ENCODE assay signal across 9 cellular contexts in the genomic region with DNA sequence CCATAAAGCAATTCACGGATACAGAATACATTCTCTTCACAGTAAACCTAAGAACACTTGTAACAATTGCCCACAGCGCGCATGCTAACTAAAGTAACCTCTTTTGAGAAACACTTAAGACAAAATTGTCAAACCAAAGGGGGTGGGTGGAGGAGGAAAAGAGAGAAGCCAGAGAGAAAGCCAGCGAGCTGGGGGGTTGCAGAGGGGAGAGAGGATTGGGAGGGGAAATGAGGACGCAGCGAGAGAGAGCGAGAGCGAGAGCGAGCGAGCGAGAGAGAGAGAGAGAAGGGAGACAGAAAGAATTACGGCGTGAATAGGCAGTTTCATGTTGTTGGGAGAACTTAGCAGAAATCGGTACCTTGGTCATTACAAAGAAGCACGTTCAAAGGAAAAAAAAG. TPM values are rescaled to one million over a fixed set of nuclear protein-coding genes. Genes with fewer than 3 reads are reported as not detected.
DNase-seq lines count a peak whose midpoint lies in the region; TF ChIP-seq lines count a peak whose summit lies in the region.
"Had no signal": no experiment of that assay in that cellular context is flagged by ENCODE, and none has a peak within 500 bp of the region (broad histone marks: within the 10 kb centered on the region; RNA-seq: fewer than 3 reads in every experiment).

No MANE protein-coding gene starts in this region.

- no peaks in the 10 kb centered on the region for H3K36me3 ChIP-seq in HAP-1 (replicated peaks)

- in situ Hi-C loops in HAP-1 (cut with MboI; ENCODE audit: low sequenced_read_pairs): no loop called here

- H3K9me3 ChIP-seq in HAP-1: no peaks in the 10 kb centered on the region

- peaks cover 81% of the 10 kb centered on the region for H3K27me3 Mint-ChIP-seq in activated T-helper 2 cell treated with anti-CD3 and anti-CD28 coated beads, Interferon-gamma antibody, Interleukin-2, Interleukin-4, amounts not matched to agents 10 μg/mL and 5 μg/mL and 100 μg/mL, durations not matched to agents 14 hours and 24 hours and 36 hours (ENCODE audit: low read depth)

- peaks cover 36% of the 10 kb centered on the region for H3K4me1 Mint-ChIP-seq in activated T-helper 2 cell treated with anti-CD3 and anti-CD28 coated beads, Interferon-gamma antibody, Interleukin-2, Interleukin-4, amounts not matched to agents 10 μg/mL and 5 μg/mL and 100 μg/mL, durations not matched to agents 14 hours and 24 hours and 36 hours (ENCODE audit: low read depth)

- H3K36me3 Mint-ChIP-seq in activated T-helper 2 cell treated with anti-CD3 and anti-CD28 coated beads, Interferon-gamma antibody, Interleukin-2, Interleukin-4, amounts not matched to agents 10 μg/mL and 5 μg/mL and 100 μg/mL, durations not matched to agents 14 hours and 24 hours and 36 hours (ENCODE audit: low read depth): no peaks in the 10 kb centered on the region

- DNase-seq in AG10803 (ENCODE audit: low read depth) (no peak), HAP-1 (ENCODE audit: low spot score in 2 of 2) (peak; percentile 53 to 58), myocyte (ENCODE audit: low read depth) (peak; percentile 66), NCI-H524 treated with DMSO at 0.1 percent for 48 hours (lab: John Stamatoyannopoulos, UW) (no peak), NK-92 (lab: John Stamatoyannopoulos, UW; ENCODE audit: unreplicated experiment) (no peak), amniotic stem cell (lab: John Stamatoyannopoulos, UW) (no peak)
- no peak for DNase-seq in activated T-helper 2 cell treated with anti-CD3 and anti-CD28 coated beads, Interferon-gamma antibody, Interleukin-2, Interleukin-4, amounts not matched to agents 10 μg/mL and 5 μg/mL and 100 μg/mL, durations not matched to agents 14 hours and 24 hours and 36 hours (ENCODE audit: low spot score)
- DNase-seq in stimulated activated CD8-positive, alpha-beta memory T cell treated with anti-CD3 and anti-CD28 coated beads, Interleukin-4, amount 100 ng/mL, for 48 hours: no peak

- intact Hi-C loops in activated T-helper 2 cell treated with anti-CD3 and anti-CD28 coated beads, Interferon-gamma antibody, Interleukin-2, Interleukin-4, amounts not matched to agents 10 μg/mL and 5 μg/mL and 100 μg/mL, durations not matched to agents 14 hours and 24 hours and 36 hours (cut with micrococcal nuclease): loop anchor here (2.0 to 10.0 kb wide), 5 partner anchors 35 to 1352 kb away; a partner anchor contains a TSS

- peaks cover 2% of the 10 kb centered on the region; the same call in 1 of the 2 replicates for H3K4me1 ChIP-seq in HAP-1

- peak overlapping the region; percentile 66 for H3K4me3 Mint-ChIP-seq in activated T-helper 2 cell treated with anti-CD3 and anti-CD28 coated beads, Interferon-gamma antibody, Interleukin-2, Interleukin-4, amounts not matched to agents 10 μg/mL and 5 μg/mL and 100 μg/mL, durations not matched to agents 14 hours and 24 hours and 36 hours (ENCODE audit: low read depth)

- H3K27ac Mint-ChIP-seq in activated T-helper 2 cell treated with anti-CD3 and anti-CD28 coated beads, Interferon-gamma antibody, Interleukin-2, Interleukin-4, amounts not matched to agents 10 μg/mL and 5 μg/mL and 100 μg/mL, durations not matched to agents 14 hours and 24 hours and 36 hours: peak overlapping the region; percentile 72

- peak overlapping the region; percentile 67 for H3K4me3 ChIP-seq in AG10803 (ENCODE audit: low read length)
- H3K4me3 ChIP-seq in HAP-1: peak overlapping the region; percentile 27

- no peaks in the 10 kb centered on the region for H3K9me3 Mint-ChIP-seq in activated T-helper 2 cell treated with anti-CD3 and anti-CD28 coated beads, Interferon-gamma antibody, Interleukin-2, Interleukin-4, amounts not matched to agents 10 μg/mL and 5 μg/mL and 100 μg/mL, durations not matched to agents 14 hours and 24 hours and 36 hours

- H3K27me3 ChIP-seq in HAP-1 (ENCODE audit: low read depth): peaks cover 38% of the 10 kb centered on the region

- no peak for TF ChIP-seq CTCF in AG10803 (conservative IDR thresholded peaks at IDR 0.05; ENCODE audit: low read length)

RNA-seq across cellular contexts. Expression of a gene that starts 1.6 kb away (rescaled TPM):
- 0.39 and 0.64 TPM in 2 replicates for total RNA-seq in activated T-helper 2 cell treated with anti-CD3 and anti-CD28 coated beads, Interferon-gamma antibody, Interleukin-2, Interleukin-4, amounts not matched to agents 10 μg/mL and 5 μg/mL and 100 μg/mL, durations not matched to agents 14 hours and 24 hours and 36 hours
- 27.8 and 30.4 TPM in 2 replicates for total RNA-seq in myocyte
- 26.7 TPM for polyA plus RNA-seq in myocyte (2012)

RNA-seq across cellular contexts. Expression of a gene that starts 2.6 kb away (rescaled TPM):
- total RNA-seq in activated T-helper 2 cell treated with anti-CD3 and anti-CD28 coated beads, Interferon-gamma antibody, Interleukin-2, Interleukin-4, amounts not matched to agents 10 μg/mL and 5 μg/mL and 100 μg/mL, durations not matched to agents 14 hours and 24 hours and 36 hours: not detected in 2 replicates
- total RNA-seq in myocyte: 11.8 and 13.8 TPM in 2 replicates
- polyA plus RNA-seq in myocyte (2012): 8.9 TPM
- total RNA-seq: left ventricle myocardium superior had no signal

RNA-seq across cellular contexts. Expression of a gene that starts 7.7 kb away (rescaled TPM):
- total RNA-seq in activated T-helper 2 cell treated with anti-CD3 and anti-CD28 coated beads, Interferon-gamma antibody, Interleukin-2, Interleukin-4, amounts not matched to agents 10 μg/mL and 5 μg/mL and 100 μg/mL, durations not matched to agents 14 hours and 24 hours and 36 hours: 0.52 and 0.62 TPM in 2 replicates
- 13.5 and 22.9 TPM in 2 replicates for total RNA-seq in myocyte
- 16.0 TPM for polyA plus RNA-seq in myocyte (2012)

RNA-seq across cellular contexts. Expression of a gene that starts 13.7 kb away (rescaled TPM):
- 0.16 TPM in 2 replicates for total RNA-seq in activated T-helper 2 cell treated with anti-CD3 and anti-CD28 coated beads, Interferon-gamma antibody, Interleukin-2, Interleukin-4, amounts not matched to agents 10 μg/mL and 5 μg/mL and 100 μg/mL, durations not matched to agents 14 hours and 24 hours and 36 hours
- total RNA-seq in myocyte: 4.9 and 6.6 TPM in 2 replicates
- polyA plus RNA-seq in myocyte (2012): 13.0 TPM
- total RNA-seq: left ventricle myocardium superior had no signal

RNA-seq across cellular contexts. Expression of a gene that starts 18.9 kb away (rescaled TPM):
- total RNA-seq in activated T-helper 2 cell treated with anti-CD3 and anti-CD28 coated beads, Interferon-gamma antibody, Interleukin-2, Interleukin-4, amounts not matched to agents 10 μg/mL and 5 μg/mL and 100 μg/mL, durations not matched to agents 14 hours and 24 hours and 36 hours: not detected in 2 replicates
- total RNA-seq in myocyte: 0.42 and 0.80 TPM in 2 replicates
- 3.4 TPM for polyA plus RNA-seq in myocyte (2012)
- total RNA-seq: left ventricle myocardium superior had no signal

Comparison
In these comparisons a context has a peak if more than half of its experiments do, and no peak if none do; other contexts are left out.
1. DNase-seq: peak in HAP-1 (2 of 2) and myocyte (single experiment); none in AG10803 (single experiment), activated T-helper 2 cell treated with anti-CD3 and anti-CD28 coated beads, Interferon-gamma antibody, Interleukin-2, Interleukin-4, amounts not matched to agents 10 μg/mL and 5 μg/mL and 100 μg/mL, durations not matched to agents 14 hours and 24 hours and 36 hours (single experiment), stimulated activated CD8-positive, alpha-beta memory T cell treated with anti-CD3 and anti-CD28 coated beads, Interleukin-4, amount 100 ng/mL, for 48 hours (single experiment), NCI-H524 treated with DMSO at 0.1 percent for 48 hours (single experiment), NK-92 (single experiment) and amniotic stem cell (single experiment).
2. RNA of a gene that starts 1.6 kb away (total RNA-seq): 27.8 to 30.4 TPM in myocyte; 0.39 to 0.64 TPM in activated T-helper 2 cell treated with anti-CD3 and anti-CD28 coated beads, Interferon-gamma antibody, Interleukin-2, Interleukin-4, amounts not matched to agents 10 μg/mL and 5 μg/mL and 100 μg/mL, durations not matched to agents 14 hours and 24 hours and 36 hours; every median in the first group is over 10 times any median in the second.
3. RNA of a gene that starts 2.6 kb away (total RNA-seq): 11.8 to 13.8 TPM in myocyte; not detected in activated T-helper 2 cell treated with anti-CD3 and anti-CD28 coated beads, Interferon-gamma antibody, Interleukin-2, Interleukin-4, amounts not matched to agents 10 μg/mL and 5 μg/mL and 100 μg/mL, durations not matched to agents 14 hours and 24 hours and 36 hours; every median in the first group is over 10 times any median in the second.